Comparison of ENCODE assay signal across 1 cellular context in the genomic region with DNA sequence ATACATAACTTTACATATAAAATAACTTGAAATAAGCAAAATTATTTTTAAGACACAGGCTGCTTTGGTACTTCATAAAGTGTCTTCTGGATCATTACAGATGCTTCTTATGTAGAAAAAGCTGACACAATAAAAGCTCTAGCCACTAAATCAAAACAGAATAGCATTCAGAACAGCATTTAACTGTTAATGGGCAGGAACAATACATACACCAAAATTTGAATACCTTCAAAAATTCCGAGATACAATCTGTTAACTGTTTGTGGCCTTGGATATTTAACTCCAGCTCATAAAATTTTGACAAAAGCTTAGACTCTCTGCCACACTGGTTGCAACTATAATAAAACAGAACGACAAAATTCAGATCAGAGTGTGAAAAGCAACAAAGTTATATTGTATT.
TF ChIP-seq lines count a peak whose summit lies in the region.

No MANE protein-coding gene starts in this region.

TF ChIP-seq in K562, 482 proteins besides CTCF, POLR2A, EP300 and RAD21:
- TF ChIP-seq FOXM1 (IDR thresholded peaks at IDR 0.05; ENCODE audit: low read depth) (0 out of 2 replicates have a peak, but pooled peaks have one; percentile 15), FOXM1 (CRISPR knock-in tag; IDR thresholded peaks at IDR 0.05; ENCODE audit: low read depth) (no peak), ZNF395 (CRISPR knock-in tag; IDR thresholded peaks at IDR 0.05) (no peak)
TF ChIP-seq in K562: peak in this region for 1.
